Comparison of ENCODE assay signal across 8 cellular contexts in the genomic region with DNA sequence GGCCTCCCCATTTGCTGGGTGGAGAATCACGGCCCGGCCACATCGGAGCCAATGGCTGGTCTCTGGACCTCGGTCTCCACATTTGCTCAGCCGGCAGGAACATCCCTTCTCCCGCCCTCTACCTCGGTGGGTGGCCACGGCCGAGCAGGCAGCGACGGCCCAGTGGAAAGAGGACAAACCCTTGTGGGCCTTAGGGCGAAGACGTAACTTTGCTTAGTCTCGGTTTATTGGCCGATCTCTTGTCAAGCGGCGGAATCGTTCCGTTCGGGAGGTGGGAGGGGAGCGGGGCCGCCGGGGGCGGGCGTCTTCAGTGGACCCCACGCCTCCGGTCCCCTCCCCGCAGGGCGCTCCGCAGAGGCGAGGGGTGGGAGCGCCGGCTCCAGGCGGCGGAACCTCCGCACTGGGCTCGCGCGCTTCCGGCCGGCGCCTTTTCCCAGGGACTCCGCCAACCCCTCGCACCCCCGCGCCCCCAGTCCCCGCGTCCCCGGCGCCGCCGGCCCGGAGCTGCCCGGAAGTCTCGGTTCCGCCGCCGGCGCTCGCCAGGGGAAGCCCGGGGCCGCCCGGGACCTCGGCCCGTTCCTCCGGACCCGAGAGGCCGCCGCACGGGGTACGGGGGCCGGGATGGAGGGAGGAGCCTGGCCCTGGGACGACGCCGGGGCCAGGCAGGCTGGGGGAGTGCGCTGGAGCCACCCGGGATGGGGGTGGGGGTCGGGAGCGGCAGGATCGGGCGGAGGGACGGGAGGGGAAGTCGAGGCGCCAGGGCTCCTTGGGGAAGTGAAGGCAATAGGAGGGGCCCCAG. TPM values are rescaled to one million over a fixed set of nuclear protein-coding genes. Genes with fewer than 3 reads are reported as not detected.
DNase-seq lines count a peak whose midpoint lies in the region; ATAC-seq and TF ChIP-seq lines count a peak whose summit lies in the region.

A gene with protein sequence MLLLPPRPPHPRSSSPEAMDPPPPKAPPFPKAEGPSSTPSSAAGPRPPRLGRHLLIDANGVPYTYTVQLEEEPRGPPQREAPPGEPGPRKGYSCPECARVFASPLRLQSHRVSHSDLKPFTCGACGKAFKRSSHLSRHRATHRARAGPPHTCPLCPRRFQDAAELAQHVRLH (plus strand): TSS at position 426 of the 799 bp plus-strand sequence. CDS start 1,507 bp downstream, outside the sequence.

- peak within 1 kb of the TSS; percentile 76 to 96 for H3K27ac Mint-ChIP-seq in natural killer cell

- WGBS in thymus, result 2% methylated on average over 84 of the region's 84 CpGs

- intact Hi-C loops in Panc1 (cut with micrococcal nuclease; ENCODE audit: unreplicated experiment) (no loop called here), natural killer cell (cut with micrococcal nuclease) (loop anchor here (5.0 kb wide), 1 partner anchor 33 kb away; the partner anchor contains the start of gene ZNF865)

- H3K27me3 ChIP-seq in Panc1 (ENCODE audit: control insufficient read depth, insufficient read depth, low read length) (no peaks in the 10 kb centered on the region), thymus (ENCODE audit: control insufficient read depth, insufficient read depth) (no peaks in the 10 kb centered on the region)

- in situ Hi-C loops in Panc1 (cut with HindIII; ENCODE audit: low pct_unique_long_range_greater_than_20kb, low sequenced_read_pairs), result no loop called here

- no peak for TF ChIP-seq CTCF in Panc1 (IDR thresholded peaks at IDR 0.05)
- no peak for TF ChIP-seq CTCF in natural killer cell (IDR thresholded peaks at IDR 0.05)

- H3K4me3 ChIP-seq in Panc1 (ENCODE audit: low read depth in 2 of 2, low read length in 2 of 2) (peak within 1 kb of the TSS; percentile 63 to 93), thymus (ENCODE audit: low read length) (peak within 1 kb of the TSS; percentile 65)

- peak within 1 kb of the TSS; percentile 92 for H3K27ac ChIP-seq in Panc1 (ENCODE audit: low read length)
- peak within 1 kb of the TSS; percentile 91 for H3K27ac ChIP-seq in thymus (ENCODE audit: low read depth)

- no peaks in the 10 kb centered on the region for H3K27me3 Mint-ChIP-seq in natural killer cell (ENCODE audit: low read depth in 2 of 2)

- H3K9me3 Mint-ChIP-seq in natural killer cell, result no peaks in the 10 kb centered on the region

- H3K9me3 ChIP-seq in Panc1 (ENCODE audit: control insufficient read depth, insufficient read depth, low read depth, low read length) (no peaks in the 10 kb centered on the region), thymus (ENCODE audit: control insufficient read depth) (no peaks in the 10 kb centered on the region)

- no TSS peak for BruUV-seq in Panc1 (replicated peaks; lab: Mats Ljungman, UMichigan)

- H3K4me3 Mint-ChIP-seq in natural killer cell, result peak within 1 kb of the TSS; percentile 88

- peaks cover 47 to 67% of the 10 kb centered on the region in 2 donors for H3K4me1 Mint-ChIP-seq in natural killer cell

- H3K4me1 ChIP-seq in Panc1 (ENCODE audit: control insufficient read depth, insufficient read depth, low read length) (peaks cover 43% of the 10 kb centered on the region), thymus (ENCODE audit: control insufficient read depth, insufficient read depth, low read length) (peaks cover 37% of the 10 kb centered on the region)

- POLR2A ChIA-PET in Panc1 (lab: Charles Lee), result no interaction called here

- ATAC-seq in HG02885 (IDR thresholded peaks at IDR 0.05; ENCODE audit: poor library complexity, unreplicated experiment), result peak; percentile 40
- peak; percentile 71 for ATAC-seq in Panc1
- peak; percentile 38 to 53 (median 43) for ATAC-seq in natural killer cell
- ATAC-seq in HG02973 (IDR thresholded peaks at IDR 0.05; ENCODE audit: unreplicated experiment), result no peak

- peak; percentile 81 for DNase-seq in EH (ENCODE audit: low read depth)
- DNase-seq in Panc1 (ENCODE audit: low read depth, low spot score), result no peak
- DNase-seq in activated gamma-delta T cell (lab: John Stamatoyannopoulos, UW), result peak; percentile 51
- peak; percentile 61 for DNase-seq in fibroblast of the conjunctiva (ENCODE audit: low read depth)
- DNase-seq in natural killer cell, result peak; percentile 59

- H3K36me3 Mint-ChIP-seq in natural killer cell, result no peaks in the 10 kb centered on the region

- CTCF ChIA-PET in Panc1 (lab: Charles Lee), result no interaction called here

- peaks cover 13% of the 10 kb centered on the region for H3K36me3 ChIP-seq in Panc1 (ENCODE audit: control insufficient read depth, insufficient read depth, low read length)
- peaks cover 21% of the 10 kb centered on the region for H3K36me3 ChIP-seq in thymus (ENCODE audit: control insufficient read depth, insufficient read depth)

RNA-seq across cellular contexts. Expression of the gene that starts here (rescaled TPM):
- total RNA-seq in Panc1 (2021; ENCODE audit: unreplicated experiment) (58.0 TPM), natural killer cell (10 to 100 TPM; 38.0 to 46.0 (median 40.0) TPM)
- 91.5 TPM for polyA plus RNA-seq in Panc1 (2012; ENCODE audit: insufficient read length)
- polyA plus RNA-seq in thymus, result 32.9 TPM
